17 cellular contexts compared by ENCODE assay signal in genomic region chr12:51381226-51382079, GRCh38. TPM values are rescaled to one million over a fixed set of nuclear protein-coding genes. Genes with fewer than 3 reads are reported as not detected.
DNase-seq lines count a peak whose midpoint lies in the region; ATAC-seq lines count a peak whose summit lies in the region.
"Had no signal": no experiment of that assay in that cellular context is flagged by ENCODE, and none has a peak within 500 bp of the region (broad histone marks: within the 10 kb centered on the region; RNA-seq: fewer than 3 reads in every experiment).

No MANE protein-coding gene starts in this region.

- H3K9me3 ChIP-seq in GM23248 (ENCODE audit: low read depth) (no peaks in the 10 kb centered on the region), SJCRH30 (replicated peaks) (no peaks in the 10 kb centered on the region)
- H3K9me3 ChIP-seq: pancreas had no signal

- in situ Hi-C loops in GM23248 (cut with MboI): no loop called here

- H3K4me1 ChIP-seq in GM23248 (ENCODE audit: insufficient read depth) (no peaks in the 10 kb centered on the region), SJCRH30 (peaks cover 11% of the 10 kb centered on the region; the same call in 1 of the 2 replicates)
- H3K4me1 ChIP-seq: pancreas had no signal

- no peaks in the 10 kb centered on the region for H4K20me1 ChIP-seq in GM23248 (ENCODE audit: insufficient read depth)

- no peaks in the 10 kb centered on the region for H3F3A ChIP-seq in GM23248 (ENCODE audit: insufficient read depth)

- H3K27ac ChIP-seq in GM23248: no peak overlapping the region
- H3K27ac ChIP-seq in SJCRH30: no peak overlapping the region
- H3K27ac ChIP-seq: pancreas had no signal

- H2AFZ ChIP-seq in GM23248: no peak overlapping the region

- DNase-seq in AG20443 (ENCODE audit: low spot score): peak; percentile 77
- peak; percentile 60 for DNase-seq in GM23248
- peak; percentile 62 to 74 for DNase-seq in SJCRH30
- DNase-seq in iris pigment epithelial cell (ENCODE audit: low read depth): peak; percentile 62
- DNase-seq in COLO668 (lab: John Stamatoyannopoulos, UW; ENCODE audit: unreplicated experiment): no peak
- DNase-seq in activated CD4-positive, alpha-beta T cell treated with anti-CD3 and anti-CD28 coated beads, Interleukin-2, amount 50 U/mL, for 4 hours: no peak
- DNase-seq in CD1c-positive myeloid dendritic cell (ENCODE audit: extremely low spot score): no peak
- DNase-seq: CD8-positive, alpha-beta memory T cell; hypothalamus; mammary epithelial cell; NCI-H1092 treated with DMSO at 0.1 percent for 48 hours; pancreas; stimulated activated CD4-positive, alpha-beta T cell treated with anti-CD3 and anti-CD28 coated beads, Interleukin-2, amount 100 ng/mL, for 24 hours; stimulated activated naive CD4-positive, alpha-beta T cell treated with Interleukin-2 at 50 U/mL for 16 hours had no signal

- no peak overlapping the region for H3K4me3 ChIP-seq in GM23248
- no peak overlapping the region for H3K4me3 ChIP-seq in SJCRH30
- H3K4me3 ChIP-seq: pancreas had no signal

- no peaks in the 10 kb centered on the region for H3K27me3 ChIP-seq in GM23248 (replicated peaks; ENCODE audit: insufficient read depth)
- H3K27me3 ChIP-seq in SJCRH30: peaks cover 22% of the 10 kb centered on the region
- H3K27me3 ChIP-seq: pancreas had no signal

- H3K4me2 ChIP-seq in GM23248 (ENCODE audit: unreplicated experiment): no peak overlapping the region

- no peaks in the 10 kb centered on the region for H3K79me2 ChIP-seq in GM23248 (ENCODE audit: insufficient read depth)

- H3K9me2 ChIP-seq in GM23248 (ENCODE audit: insufficient read depth): no peaks in the 10 kb centered on the region

- 40 to 45% methylated on average over 5 of the region's 5 CpGs for WGBS in GM23248 (ENCODE audit: low coverage in 1 of 2, low lambda C conversion rate in 2 of 2, missing lambda C conversion rate in 2 of 2), 2 experiments

- H3K9ac ChIP-seq in GM23248: no peak overlapping the region

- no peaks in the 10 kb centered on the region for H3K36me3 ChIP-seq in GM23248 (ENCODE audit: low read depth)
- no peaks in the 10 kb centered on the region for H3K36me3 ChIP-seq in SJCRH30

- no peak for ATAC-seq in HG02885 (IDR thresholded peaks at IDR 0.05; ENCODE audit: poor library complexity, unreplicated experiment)
- ATAC-seq: pancreas had no signal

RNA-seq across cellular contexts. Expression of gene GALNT6, which starts 9.8 kb away (rescaled TPM):
- 9.4 and 22.4 TPM in 2 replicates for total RNA-seq in GM23248 (2014; rRNA removed; shearing (Covaris generic))
- polyA plus RNA-seq in GM23248 (2016; fragmentation: Nextera tagmentation; extraction: Ambion mirVana): 3.9 and 4.3 TPM in 2 replicates
- total RNA-seq in SJCRH30 (2014; rRNA removed; shearing (Covaris generic)): 0.08 and 0.10 TPM in 2 replicates

RNA-seq across cellular contexts. Expression of gene CELA1, which starts 35.0 kb away (rescaled TPM):
- not detected in 2 replicates for total RNA-seq in GM23248 (2014; rRNA removed; shearing (Covaris generic))
- polyA plus RNA-seq in GM23248 (2016; fragmentation: Nextera tagmentation; extraction: Ambion mirVana): not detected in 2 replicates
- not detected in 2 replicates for total RNA-seq in SJCRH30 (2014; rRNA removed; shearing (Covaris generic))
- total RNA-seq: CD8-positive, alpha-beta memory T cell; HT1080; mammary epithelial cell; pancreas had no signal
- polyA plus RNA-seq: adipose tissue, mammary epithelial cell, pancreas had no signal

RNA-seq across cellular contexts. Expression of gene SLC4A8, which starts 43.2 kb away (rescaled TPM):
- total RNA-seq in GM23248 (2014; rRNA removed; shearing (Covaris generic)): 2.6 and 4.3 TPM in 2 replicates
- 3.1 and 4.6 TPM in 2 replicates for polyA plus RNA-seq in GM23248 (2016; fragmentation: Nextera tagmentation; extraction: Ambion mirVana)
- total RNA-seq in SJCRH30 (2014; rRNA removed; shearing (Covaris generic)): under 0.01 and 0.08 TPM in 2 replicates

RNA-seq across cellular contexts. Expression of gene BIN2, which starts 57.5 kb away (rescaled TPM):
- total RNA-seq in GM23248 (2014; rRNA removed; shearing (Covaris generic)): not detected in 2 replicates
- polyA plus RNA-seq in GM23248 (2016; fragmentation: Nextera tagmentation; extraction: Ambion mirVana): not detected in 2 replicates
- total RNA-seq in SJCRH30 (2014; rRNA removed; shearing (Covaris generic)): not detected in 2 replicates
- total RNA-seq: mammary epithelial cell had no signal
- polyA plus RNA-seq: mammary epithelial cell had no signal

Comparison
In these comparisons a context has a peak if more than half of its experiments do, and no peak if none do; other contexts are left out.
1. DNase-seq: peak in AG20443 (single experiment), GM23248 (single experiment), SJCRH30 (2 of 2) and iris pigment epithelial cell (single experiment); none in COLO668 (single experiment), activated CD4-positive, alpha-beta T cell treated with anti-CD3 and anti-CD28 coated beads, Interleukin-2, amount 50 U/mL, for 4 hours (0 of 2) and CD1c-positive myeloid dendritic cell (single experiment).